Comparison of ENCODE assay signal across 8 cellular contexts in genomic region chr6:150720774-150721233, GRCh38.
DNase-seq lines count a peak whose midpoint lies in the region; ATAC-seq lines count a peak whose summit lies in the region.

No MANE protein-coding gene starts in this region.

- ATAC-seq in GM19043 (IDR thresholded peaks at IDR 0.05; ENCODE audit: low read depth, unreplicated experiment), result peak; percentile 98
- ATAC-seq in HG03095 (IDR thresholded peaks at IDR 0.05; ENCODE audit: unreplicated experiment), result peak; percentile 99

- DNase-seq in COLO829 (ENCODE audit: low spot score) (peak; percentile 28), NCI-H748 treated with DMSO at 0.1 percent for 48 hours (lab: John Stamatoyannopoulos, UW) (peak; percentile 97), fibroblast of peridontal ligament (ENCODE audit: extremely low read depth) (peak; percentile 17), superior temporal gyrus (ENCODE audit: extremely low spot score) (peak; percentile 39), cerebellar nuclear complex (lab: John Stamatoyannopoulos, UW) (no peak), NCI-H1694 treated with DMSO at 0.1 percent for 48 hours (lab: John Stamatoyannopoulos, UW) (no peak)

Comparison
In these comparisons a context has a peak if more than half of its experiments do, and no peak if none do; other contexts are left out.
1. DNase-seq: peak in COLO829 (single experiment), NCI-H748 treated with DMSO at 0.1 percent for 48 hours (single experiment), fibroblast of peridontal ligament (single experiment) and superior temporal gyrus (single experiment); none in cerebellar nuclear complex (0 of 2) and NCI-H1694 treated with DMSO at 0.1 percent for 48 hours (single experiment).